In the genomic region with DNA sequence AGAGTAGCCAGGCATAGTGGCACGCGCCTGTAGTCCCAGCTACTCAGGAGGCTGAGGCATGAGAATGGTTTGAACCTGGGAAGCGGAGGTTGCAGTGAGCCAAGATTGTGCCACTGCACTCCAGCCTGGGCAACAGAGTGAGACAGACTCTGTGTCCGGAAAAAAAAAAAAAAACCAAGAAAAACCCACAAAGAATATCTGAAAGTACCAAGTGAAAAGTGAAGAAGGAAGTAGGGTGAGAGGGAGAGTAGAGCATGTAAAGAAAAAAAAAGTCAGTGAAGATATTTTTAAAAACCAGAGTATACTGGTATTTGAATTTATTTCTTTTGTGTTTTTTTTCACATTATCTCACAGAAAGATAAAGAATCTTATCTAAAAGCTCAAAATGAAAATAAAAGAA, we compare ENCODE assay signal across 12 cellular contexts. TPM values are rescaled to one million over a fixed set of nuclear protein-coding genes. Genes with fewer than 3 reads are reported as not detected.
DNase-seq lines count a peak whose midpoint lies in the region; ATAC-seq and TF ChIP-seq lines count a peak whose summit lies in the region.
"Had no signal": no experiment of that assay in that cellular context is flagged by ENCODE, and none has a peak within 500 bp of the region (broad histone marks: within the 10 kb centered on the region; RNA-seq: fewer than 3 reads in every experiment).

No MANE protein-coding gene starts in this region.

- no peak for TF ChIP-seq CTCF in esophagus muscularis mucosa (IDR thresholded peaks at IDR 0.05)
- no peak for TF ChIP-seq CTCF in uterus (IDR thresholded peaks at IDR 0.05)

- intact Hi-C loops in right cardiac atrium (cut with DNase I) = loop anchor here in 1 of 4 donors (10.0 kb wide), 1 partner anchor 87 kb away; a partner anchor contains a TSS
- intact Hi-C loops in cardiac septum (cut with DNase I) = loop anchor here (10.0 kb wide), 1 partner anchor 237 kb away; no protein-coding TSS in a partner anchor
- intact Hi-C loops in esophagus muscularis mucosa (cut with DNase I) = no loop called here
- intact Hi-C loops in uterus (cut with DNase I; ENCODE audit: low total_unique reads) = no loop called here

- H3K27me3 ChIP-seq in right cardiac atrium (ENCODE audit: control insufficient read depth, insufficient read depth) (no peaks in the 10 kb centered on the region), esophagus muscularis mucosa (no peaks in the 10 kb centered on the region), uterus (no peaks in the 10 kb centered on the region)
- H3K27me3 ChIP-seq: BE2C had no signal

- ATAC-seq in right cardiac atrium (no peak), HG03520 (IDR thresholded peaks at IDR 0.05; ENCODE audit: unreplicated experiment) (peak; percentile 44)
- ATAC-seq: K562 had no signal

- no peak for TF ChIP-seq EP300 in esophagus muscularis mucosa (IDR thresholded peaks at IDR 0.05)

- peaks cover 2% of the 10 kb centered on the region for H3K4me1 ChIP-seq in right cardiac atrium (ENCODE audit: control insufficient read depth, insufficient read depth, low read length)
- H3K4me1 ChIP-seq in esophagus muscularis mucosa = peaks cover 13 to 29% (median 25%) of the 10 kb centered on the region in 4 donors
- peaks cover 5 to 7% of the 10 kb centered on the region in 2 donors for H3K4me1 ChIP-seq in uterus
- H3K4me1 ChIP-seq: BE2C, parathyroid adenoma had no signal

- H3K36me3 ChIP-seq in esophagus muscularis mucosa (peaks cover 0 to 6% (median 0%) of the 10 kb centered on the region in 4 donors), uterus (no peaks in the 10 kb centered on the region)
- H3K36me3 ChIP-seq: BE2C had no signal

- DNase-seq in right cardiac atrium = no peak
- DNase-seq in cardiac septum (ENCODE audit: low spot score) = no peak
- no peak for DNase-seq in esophagus muscularis mucosa (ENCODE audit: extremely low spot score)
- no peak for DNase-seq in uterus
- no peak for DNase-seq in Kasumi-1 (lab: John Stamatoyannopoulos, UW)
- DNase-seq in A172 (ENCODE audit: low spot score) = no peak
- DNase-seq in stimulated activated CD4-positive, alpha-beta T cell treated with anti-CD3 and anti-CD28 coated beads, Interleukin-4, amount 100 ng/mL, for 1 hour = no peak
- DNase-seq: BE2C, NCI-H510A had no signal

- H3K4me3 ChIP-seq in right cardiac atrium (ENCODE audit: low read length) = no peak overlapping the region
- H3K4me3 ChIP-seq in esophagus muscularis mucosa = no peak overlapping the region
- no peak overlapping the region for H3K4me3 ChIP-seq in uterus
- H3K4me3 ChIP-seq: K562 had no signal

- 82% methylated on average over 4 of the region's 4 CpGs for WGBS in right cardiac atrium
- WGBS in esophagus muscularis mucosa = 81% methylated on average over 4 of the region's 4 CpGs

- H3K9me3 ChIP-seq in right cardiac atrium (ENCODE audit: control insufficient read depth, low read length) = no peaks in the 10 kb centered on the region
- H3K9me3 ChIP-seq in esophagus muscularis mucosa = no peaks in the 10 kb centered on the region
- no peaks in the 10 kb centered on the region for H3K9me3 ChIP-seq in uterus
- H3K9me3 ChIP-seq: BE2C had no signal

- no peak for TF ChIP-seq POLR2A in esophagus muscularis mucosa (IDR thresholded peaks at IDR 0.05; ENCODE audit: low read depth)
- no peak for TF ChIP-seq POLR2A in uterus (IDR thresholded peaks at IDR 0.05)

- H3K27ac ChIP-seq in right cardiac atrium (ENCODE audit: low read length) (peak overlapping the region; percentile 10), esophagus muscularis mucosa (replicated peaks in 1 of 4) (peak overlapping the region; percentile 52 to 55 (median 53)), uterus (peak overlapping the region; percentile 68 to 80)
- H3K27ac ChIP-seq: parathyroid adenoma had no signal

RNA-seq across cellular contexts. Expression of a gene that starts 43.3 kb away (rescaled TPM):
- total RNA-seq in right cardiac atrium = not detected
- polyA plus RNA-seq in right cardiac atrium = not detected
- total RNA-seq in cardiac septum = not detected
- total RNA-seq in esophagus muscularis mucosa = under 1 TPM in 1 of 4 donors, not detected in 3; 0.33 TPM
- total RNA-seq in uterus = 1 to 10 TPM in 1 of 4 donors, under 1 TPM in 1, not detected in 2; 0.69 to 1.5 TPM
- 2.8 TPM in 1 of 2 replicates, not detected in the other for total RNA-seq in A172 (2014; rRNA removed; shearing (Covaris generic))

Comparison
In these comparisons a context has a peak if more than half of its experiments do, and no peak if none do; other contexts are left out.
1. H3K27ac ChIP-seq: peak in every context shown above with its lines; median percentile 74 in uterus; 53 in esophagus muscularis mucosa; 10 in right cardiac atrium.